In genomic region chr1:89126234-89126580, GRCh38 we compare ENCODE assay signal across 10 cellular contexts. TPM values are rescaled to one million over a fixed set of nuclear protein-coding genes. Genes with fewer than 3 reads are reported as not detected.
DNase-seq lines count a peak whose midpoint lies in the region; ATAC-seq and TF ChIP-seq lines count a peak whose summit lies in the region.
"Had no signal": no experiment of that assay in that cellular context is flagged by ENCODE, and none has a peak within 500 bp of the region (broad histone marks: within the 10 kb centered on the region; RNA-seq: fewer than 3 reads in every experiment).

No MANE protein-coding gene starts in this region.

- peaks cover 53% of the 10 kb centered on the region for H3K4me1 Mint-ChIP-seq in activated CD4-positive, alpha-beta T cell treated with anti-CD3 and anti-CD28 coated beads, Interleukin-2, amount 10 ng/mL, durations not matched to agents 7 days and 5 days

- peaks cover 18% of the 10 kb centered on the region for H3K9me3 Mint-ChIP-seq in activated CD4-positive, alpha-beta T cell treated with anti-CD3 and anti-CD28 coated beads, Interleukin-2, amount 10 ng/mL, durations not matched to agents 7 days and 5 days

- H2AFZ ChIP-seq in PC-3 (ENCODE audit: low read length) (no peak overlapping the region), hepatocyte (no peak overlapping the region)

- peak overlapping the region; percentile 99 for H3K27ac Mint-ChIP-seq in activated CD4-positive, alpha-beta T cell treated with anti-CD3 and anti-CD28 coated beads, Interleukin-2, amount 10 ng/mL, durations not matched to agents 7 days and 5 days

- H4K20me1 ChIP-seq in PC-3 (ENCODE audit: low read length): no peaks in the 10 kb centered on the region
- no peaks in the 10 kb centered on the region for H4K20me1 ChIP-seq in hepatocyte (ENCODE audit: insufficient read depth, poor library complexity, severe bottlenecking)

- TF ChIP-seq CTCF in PC-3 (conservative IDR thresholded peaks at IDR 0.05; ENCODE audit: low read depth, low read length) (no peak), hepatocyte (IDR thresholded peaks at IDR 0.05; ENCODE audit: poor library complexity) (no peak), thoracic aorta (IDR thresholded peaks at IDR 0.05) (no peak)

- CTCF ChIA-PET in activated CD4-positive, alpha-beta T cell treated with anti-CD3 and anti-CD28 coated beads, Interleukin-2, amount 10 ng/mL, durations not matched to agents 7 days and 5 days (lab: Charles Lee): interaction anchor here (0.5 to 2.3 kb wide), 5 partner anchors 10 to 309 kb away, joined by 3 to 5 read pairs (median 3); no protein-coding TSS in a partner anchor
- CTCF ChIA-PET in PC-3 (lab: Charles Lee): no interaction called here

- H3K4me1 ChIP-seq in PC-3 (ENCODE audit: insufficient read depth, low read length) (peaks cover 20% of the 10 kb centered on the region), hepatocyte (ENCODE audit: insufficient read depth) (peaks cover 25% of the 10 kb centered on the region), thoracic aorta (ENCODE audit: control insufficient read depth in 1 of 2, low read depth in 2 of 2) (peaks cover 31 to 55% of the 10 kb centered on the region in 2 donors)

- peaks cover 64% of the 10 kb centered on the region for H3K36me3 Mint-ChIP-seq in activated CD4-positive, alpha-beta T cell treated with anti-CD3 and anti-CD28 coated beads, Interleukin-2, amount 10 ng/mL, durations not matched to agents 7 days and 5 days (ENCODE audit: low read depth)

- H3F3A ChIP-seq in PC-3 (ENCODE audit: low read length, unreplicated experiment): no peaks in the 10 kb centered on the region

- BruUV-seq in PC-3 (replicated peaks; lab: Mats Ljungman, UMichigan): no TSS peak

- no peak for DNase-seq in activated CD4-positive, alpha-beta T cell treated with anti-CD3 and anti-CD28 coated beads, Interleukin-2, amount 10 ng/mL, durations not matched to agents 7 days and 5 days
- DNase-seq in activated CD4-positive, alpha-beta T cell treated with anti-CD3 and anti-CD28 coated beads for 1 hour: no peak
- DNase-seq in PC-3: no peak
- no peak for DNase-seq in hepatocyte (ENCODE audit: low spot score)
- no peak for DNase-seq in thoracic aorta (ENCODE audit: low spot score)
- DNase-seq in middle frontal gyrus (ENCODE audit: extremely low spot score, low spot score): no peak
- DNase-seq in stimulated activated CD8-positive, alpha-beta memory T cell treated with anti-CD3 and anti-CD28 coated beads, Interleukin-4, amount 100 ng/mL, for 48 hours: no peak
- DNase-seq in activated CD4-positive, CD25-positive, alpha-beta regulatory T cell treated with anti-CD3 and anti-CD28 coated beads, Interleukin-2, amount 50 U/mL, for 72 hours: no peak
- DNase-seq: NCI-H774 had no signal

- no peak overlapping the region for H3K9ac ChIP-seq in PC-3 (ENCODE audit: low read length)

- ATAC-seq in PC-3 (no peak; the same call in 1 of the 2 replicates), thoracic aorta (ENCODE audit: insufficient number of reproducible peaks, low FRiP score, low read depth) (no peak)

- H3K27me3 Mint-ChIP-seq in activated CD4-positive, alpha-beta T cell treated with anti-CD3 and anti-CD28 coated beads, Interleukin-2, amount 10 ng/mL, durations not matched to agents 7 days and 5 days: no peaks in the 10 kb centered on the region

- intact Hi-C loops in PC-3 (cut with micrococcal nuclease): loop anchor here (1.0 kb wide), 1 partner anchor 104 kb away; the partner anchor contains the start of gene GBP3

- H3K9me2 ChIP-seq in PC-3 (replicated peaks; ENCODE audit: low read length) (no peaks in the 10 kb centered on the region), hepatocyte (replicated peaks; ENCODE audit: insufficient read depth) (no peaks in the 10 kb centered on the region)

- 0 out of 2 replicates have a peak overlapping the region, but pooled peaks have one; percentile 11 for H3K27ac ChIP-seq in PC-3 (ENCODE audit: low read length)
- peak overlapping the region; percentile 78 for H3K27ac ChIP-seq in hepatocyte
- H3K27ac ChIP-seq in thoracic aorta: peak overlapping the region; percentile 57 to 71

- H3K4me2 ChIP-seq in PC-3 (ENCODE audit: low read length) (peak overlapping the region; percentile 78), hepatocyte (peak overlapping the region; percentile 39)

- no peak overlapping the region for H3K4me3 ChIP-seq in PC-3 (ENCODE audit: low read length)
- H3K4me3 ChIP-seq in hepatocyte: no peak overlapping the region
- H3K4me3 ChIP-seq in thoracic aorta: peak overlapping the region; percentile 71

- H3K27me3 ChIP-seq in PC-3 (ENCODE audit: low read length): no peaks in the 10 kb centered on the region
- H3K27me3 ChIP-seq in hepatocyte: no peaks in the 10 kb centered on the region
- no peaks in the 10 kb centered on the region for H3K27me3 ChIP-seq in thoracic aorta (replicated peaks; ENCODE audit: insufficient read depth)

- POLR2A ChIA-PET in activated CD4-positive, alpha-beta T cell treated with anti-CD3 and anti-CD28 coated beads, Interleukin-2, amount 10 ng/mL, durations not matched to agents 7 days and 5 days (lab: Charles Lee): interaction anchor here (0.6 to 1.8 kb wide), 4 partner anchors 23 to 161 kb away, joined by 3 to 5 read pairs (median 4); partner anchors contain the start of gene GBP4
- POLR2A ChIA-PET in PC-3 (lab: Charles Lee; ENCODE audit: unreplicated experiment): interaction anchor here (0.6 kb wide), 1 partner anchor 1308 kb away, joined by 3 read pairs; no protein-coding TSS in a partner anchor

- H3K79me2 ChIP-seq in PC-3 (ENCODE audit: low read length) (no peaks in the 10 kb centered on the region), hepatocyte (peaks cover 9% of the 10 kb centered on the region)

- H3K9me3 ChIP-seq in PC-3 (ENCODE audit: low read length) (no peaks in the 10 kb centered on the region), hepatocyte (ENCODE audit: low read depth) (no peaks in the 10 kb centered on the region), thoracic aorta (no peaks in the 10 kb centered on the region)

- no peaks in the 10 kb centered on the region for H3K36me3 ChIP-seq in PC-3 (ENCODE audit: low read depth, low read length)
- no peaks in the 10 kb centered on the region for H3K36me3 ChIP-seq in hepatocyte (replicated peaks; ENCODE audit: insufficient read depth, low read depth)
- H3K36me3 ChIP-seq in thoracic aorta: no peaks in the 10 kb centered on the region

- peak overlapping the region; percentile 100 for H3K4me3 Mint-ChIP-seq in activated CD4-positive, alpha-beta T cell treated with anti-CD3 and anti-CD28 coated beads, Interleukin-2, amount 10 ng/mL, durations not matched to agents 7 days and 5 days

RNA-seq across cellular contexts. Expression of gene GBP2, which starts 0.3 kb away (rescaled TPM):
- total RNA-seq in activated CD4-positive, alpha-beta T cell treated with anti-CD3 and anti-CD28 coated beads, Interleukin-2, amount 10 ng/mL, durations not matched to agents 7 days and 5 days: 100 to 1,000 TPM; 237 to 270 TPM
- total RNA-seq in PC-3 (2014; rRNA removed): 1.6 and 2.1 TPM in 2 replicates
- 31.7 and 32.9 TPM in 2 replicates for total RNA-seq in hepatocyte
- 11.0 and 13.9 TPM in 2 replicates for polyA plus RNA-seq in hepatocyte
- total RNA-seq in thoracic aorta: 10 to 100 TPM; 79.7 to 89.5 TPM

RNA-seq across cellular contexts. Expression of gene GBP7, which starts 49.6 kb away (rescaled TPM):
- not detected for total RNA-seq in activated CD4-positive, alpha-beta T cell treated with anti-CD3 and anti-CD28 coated beads, Interleukin-2, amount 10 ng/mL, durations not matched to agents 7 days and 5 days
- total RNA-seq in PC-3 (2014; rRNA removed) (0.07 TPM in 1 of 2 replicates, not detected in the other), hepatocyte (0.63 and 1.0 TPM in 2 replicates), thoracic aorta (under 1 TPM in 1 of 2 donors, not detected in 1; 0.21 TPM)
- 0.06 and 0.27 TPM in 2 replicates for polyA plus RNA-seq in hepatocyte
- total RNA-seq: lung microvascular endothelial cell had no signal

Comparison
In these comparisons a context has a peak if more than half of its experiments do, and no peak if none do; other contexts are left out.
1. H3K27ac ChIP-seq: peak in every context shown above with its lines; median percentile 78 in hepatocyte; 64 in thoracic aorta; 11 in PC-3.
2. RNA of gene GBP2, which starts 0.3 kb away (total RNA-seq): 237 to 270 TPM in activated CD4-positive, alpha-beta T cell treated with anti-CD3 and anti-CD28 coated beads, Interleukin-2, amount 10 ng/mL, durations not matched to agents 7 days and 5 days, 79.7 to 89.5 TPM in thoracic aorta and 31.7 to 32.9 TPM in hepatocyte; 1.6 to 2.1 TPM in PC-3; every median in the first group is over 10 times any median in the second.